Comparison of ENCODE assay signal across 19 cellular contexts in genomic region chr12:103423061-103423473, GRCh38.
A peak's percentile ranks its signal among the peaks of the same experiment; 100 is the strongest.
DNase-seq lines count a peak whose midpoint lies in the region; TF ChIP-seq lines count a peak whose summit lies in the region.
"Had no signal": no experiment of that assay in that cellular context is flagged by ENCODE, and none has a peak within 500 bp of the region (broad histone marks: within the 10 kb centered on the region; RNA-seq: fewer than 3 reads in every experiment).

No MANE protein-coding gene starts in this region.

- no peak overlapping the region for H3K4me3 ChIP-seq in ectodermal cell (ENCODE audit: insufficient read depth, low read depth, low read length)
- H3K4me3 ChIP-seq: ovary, SK-N-MC, skin epidermis, tibial nerve had no signal

- peak overlapping the region; percentile 73 for H3K27ac ChIP-seq in ectodermal cell (ENCODE audit: insufficient read depth, low read depth, low read length, poor library complexity, severe bottlenecking)
- H3K27ac ChIP-seq: ovary, SK-N-MC, skin epidermis, tibial nerve had no signal

- DNase-seq in DMS 273 (lab: John Stamatoyannopoulos, UW; ENCODE audit: unreplicated experiment) (peak; percentile 84), NCI-H1436 treated with DMSO at 0.1 percent for 48 hours (lab: John Stamatoyannopoulos, UW) (peak; percentile 73), NCI-H510A (lab: John Stamatoyannopoulos, UW) (peak; percentile 33), HK-2 (ENCODE audit: unreplicated experiment) (no peak), GM13977 (ENCODE audit: low spot score) (no peak), medulla oblongata (ENCODE audit: extremely low spot score) (no peak), GF-D8 (lab: John Stamatoyannopoulos, UW) (no peak)
- DNase-seq: ACHN; activated CD4-positive, alpha-beta T cell treated with anti-CD3 and anti-CD28 coated beads, Interleukin-2, amount 50 U/mL, for 1 hour; activated T-cell treated with anti-CD3 and anti-CD28 coated beads, Interleukin-2, amount 50 U/mL, for 1 hour; CD8-positive, alpha-beta T cell; hippocampal formation; kidney glomerular epithelial cell; MV-4-11; ovary had no signal

- no peaks in the 10 kb centered on the region for H3K27me3 ChIP-seq in ectodermal cell (ENCODE audit: control insufficient read depth, insufficient read depth, low read length, poor library complexity, severe bottlenecking)
- H3K27me3 ChIP-seq: ovary, tibial nerve had no signal

- in situ Hi-C loops in GM13977 (cut with MboI; ENCODE audit: low pct_unique_long_range_greater_than_20kb, low sequenced_read_pairs, unreplicated experiment), result no loop called here

- H3K4me1 ChIP-seq in ectodermal cell (ENCODE audit: control insufficient read depth, insufficient read depth, low read length), result peaks cover 16% of the 10 kb centered on the region
- H3K4me1 ChIP-seq: tibial nerve had no signal

- WGBS in ectodermal cell, 2 experiments, result 18 to 34% methylated on average over 2 of the region's 2 CpGs

- H3K36me3 ChIP-seq in ectodermal cell (ENCODE audit: control insufficient read depth, insufficient read depth, low read length), result no peaks in the 10 kb centered on the region
- H3K36me3 ChIP-seq: ovary, tibial nerve had no signal

- no peak for TF ChIP-seq CTCF in GM13977 (IDR thresholded peaks at IDR 0.05; ENCODE audit: extremely low read depth, insufficient read depth, missing control alignments)

- H3K9me3 ChIP-seq in ectodermal cell (ENCODE audit: control insufficient read depth, low read length), result no peaks in the 10 kb centered on the region
- H3K9me3 ChIP-seq: ovary had no signal

Comparison
In these comparisons a context has a peak if more than half of its experiments do, and no peak if none do; other contexts are left out.
1. DNase-seq: peak in DMS 273 (single experiment), NCI-H1436 treated with DMSO at 0.1 percent for 48 hours (single experiment) and NCI-H510A (single experiment); none in HK-2 (single experiment), GM13977 (single experiment), medulla oblongata (single experiment) and GF-D8 (single experiment).